ENCODE assay signal across 22 cellular contexts in the genomic region with DNA sequence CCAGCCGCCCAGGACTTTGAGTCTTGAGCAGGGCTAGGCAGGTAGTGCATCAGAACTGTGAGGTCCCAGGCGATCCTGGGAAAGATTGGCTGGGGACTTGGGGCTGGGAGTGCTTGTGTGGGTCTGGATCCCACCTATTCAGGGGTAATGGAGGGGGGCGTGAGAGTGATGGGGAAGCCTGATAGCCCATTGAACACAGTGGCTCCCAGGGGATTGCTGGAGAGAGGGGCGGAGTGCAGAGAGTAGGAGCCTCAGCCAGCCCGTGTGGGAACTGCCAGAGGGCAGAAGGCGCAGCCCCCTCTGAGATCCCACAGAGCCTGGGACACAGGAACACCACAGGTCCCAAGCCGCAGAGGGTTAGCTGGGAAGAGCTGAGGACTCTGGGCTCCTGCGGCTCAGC. TPM values are rescaled to one million over a fixed set of nuclear protein-coding genes. Genes with fewer than 3 reads are reported as not detected.
"Had no signal": no experiment of that assay in that cellular context is flagged by ENCODE, and none has a peak within 500 bp of the region (broad histone marks: within the 10 kb centered on the region; RNA-seq: fewer than 3 reads in every experiment).

No MANE protein-coding gene starts in this region.

- H3K27ac Mint-ChIP-seq: activated naive CD8-positive, alpha-beta T cell treated with anti-CD3 and anti-CD28 coated beads for 36 hours; memory B cell; natural killer cell treated with Interleukin-12 subunit alpha and Interleukin-12 subunit beta and Interleukin-15 and Interleukin-18, amount 100 ng/mL, for 72 hours; stimulated activated memory B cell treated with anti-CD40 and anti-IgM and Interleukin-4, amounts not matched to agents 10 μg/mL and 1 μg/mL and 100 μg/mL, for 72 hours had no signal

- H3K9me3 ChIP-seq: pancreas, stomach, transverse colon had no signal

- H3K4me1 Mint-ChIP-seq: activated naive CD8-positive, alpha-beta T cell treated with anti-CD3 and anti-CD28 coated beads for 36 hours; memory B cell; stimulated activated memory B cell treated with anti-CD40 and anti-IgM and Interleukin-4, amounts not matched to agents 10 μg/mL and 1 μg/mL and 100 μg/mL, for 72 hours had no signal

- H3K9me3 Mint-ChIP-seq: activated naive CD8-positive, alpha-beta T cell treated with anti-CD3 and anti-CD28 coated beads for 36 hours; memory B cell; natural killer cell treated with Interleukin-12 subunit alpha and Interleukin-12 subunit beta and Interleukin-15 and Interleukin-18, amount 100 ng/mL, for 72 hours; stimulated activated memory B cell treated with anti-CD40 and anti-IgM and Interleukin-4, amounts not matched to agents 10 μg/mL and 1 μg/mL and 100 μg/mL, for 72 hours had no signal

- ATAC-seq: left cardiac atrium; natural killer cell treated with Interleukin-12 subunit alpha and Interleukin-12 subunit beta and Interleukin-15 and Interleukin-18, amount 100 ng/mL, for 72 hours; pancreas; right cardiac atrium; stimulated activated memory B cell treated with anti-CD40 and anti-IgM and Interleukin-4, amounts not matched to agents 10 μg/mL and 1 μg/mL and 100 μg/mL, for 72 hours had no signal

- H3K27ac ChIP-seq: foreskin keratinocyte, pancreas, skin epidermis, stomach, transverse colon had no signal

- H3K4me1 ChIP-seq: foreskin keratinocyte, pancreas, stomach, transverse colon had no signal

- H3K4me3 ChIP-seq: pancreas, skin epidermis, stomach, transverse colon had no signal

- H3K36me3 ChIP-seq: pancreas, stomach, transverse colon had no signal

- H3K36me3 Mint-ChIP-seq: activated naive CD8-positive, alpha-beta T cell treated with anti-CD3 and anti-CD28 coated beads for 36 hours; memory B cell; natural killer cell treated with Interleukin-12 subunit alpha and Interleukin-12 subunit beta and Interleukin-15 and Interleukin-18, amount 100 ng/mL, for 72 hours; stimulated activated memory B cell treated with anti-CD40 and anti-IgM and Interleukin-4, amounts not matched to agents 10 μg/mL and 1 μg/mL and 100 μg/mL, for 72 hours had no signal

- H3K4me3 Mint-ChIP-seq: activated naive CD8-positive, alpha-beta T cell treated with anti-CD3 and anti-CD28 coated beads for 36 hours; memory B cell; natural killer cell treated with Interleukin-12 subunit alpha and Interleukin-12 subunit beta and Interleukin-15 and Interleukin-18, amount 100 ng/mL, for 72 hours; stimulated activated memory B cell treated with anti-CD40 and anti-IgM and Interleukin-4, amounts not matched to agents 10 μg/mL and 1 μg/mL and 100 μg/mL, for 72 hours had no signal

- DNase-seq: activated CD4-positive, alpha-beta T cell treated with anti-CD3 and anti-CD28 coated beads for 4 hours; activated CD4-positive, alpha-beta T cell treated with anti-CD3 and anti-CD28 coated beads, Interleukin-2, amount 50 U/mL, for 48 hours; activated CD4-positive, CD25-positive, alpha-beta regulatory T cell; activated naive CD4-positive, alpha-beta T cell treated with Interleukin-2 at 50 U/mL for 16 hours; activated naive CD8-positive, alpha-beta T cell treated with anti-CD3 and anti-CD28 coated beads for 36 hours; activated T-cell treated with anti-CD3 and anti-CD28 coated beads, Interleukin-2, amount 50 U/mL, for 48 hours; amniotic stem cell; cerebellar nuclear complex; cortex of kidney; foreskin keratinocyte; left cardiac atrium; pancreas; stomach; transverse colon had no signal

- H3K27me3 ChIP-seq: pancreas had no signal

RNA-seq across cellular contexts. Expression of gene PDZK1IP1, which starts 19.3 kb away (rescaled TPM):
- total RNA-seq: activated naive CD8-positive, alpha-beta T cell treated with anti-CD3 and anti-CD28 coated beads for 36 hours; glomerular endothelial cell; natural killer cell treated with Interleukin-12 subunit alpha and Interleukin-12 subunit beta and Interleukin-15 and Interleukin-18, amount 100 ng/mL, for 72 hours; T-helper 1 cell treated with Interleukin-12 subunit alpha and Interleukin-12 subunit beta and Interleukin-4 antibody, amounts not matched to agents 30 ng/mL and 1 ng/mL, for 36 hours; temporal lobe had no signal

RNA-seq across cellular contexts. Expression of gene TAL1, which starts 22.9 kb away (rescaled TPM):
- total RNA-seq: activated naive CD8-positive, alpha-beta T cell treated with anti-CD3 and anti-CD28 coated beads for 36 hours; foreskin keratinocyte; T-helper 1 cell treated with Interleukin-12 subunit alpha and Interleukin-12 subunit beta and Interleukin-4 antibody, amounts not matched to agents 30 ng/mL and 1 ng/mL, for 36 hours had no signal
- polyA plus RNA-seq: foreskin keratinocyte had no signal
